ENCODE assay signal across 19 cellular contexts in genomic region chr2:39522518-39522877, GRCh38.
DNase-seq lines count a peak whose midpoint lies in the region; ATAC-seq, FAIRE-seq and TF ChIP-seq lines count a peak whose summit lies in the region.
"Had no signal": no experiment of that assay in that cellular context is flagged by ENCODE, and none has a peak within 500 bp of the region (broad histone marks: within the 10 kb centered on the region; RNA-seq: fewer than 3 reads in every experiment).

No MANE protein-coding gene starts in this region.

- TF ChIP-seq POLR2A in IMR-90 (IDR thresholded peaks at IDR 0.05; ENCODE audit: low read depth, low read length) (no peak), transverse colon (IDR thresholded peaks at IDR 0.05) (no peak), GM12891 (IDR thresholded peaks at IDR 0.05; ENCODE audit: low read depth, low read length) (no peak)

- no TSS peak for BruUV-seq in IMR-90 (replicated peaks; lab: Mats Ljungman, UMichigan)
- BruUV-seq in mammary epithelial cell (replicated peaks; lab: Mats Ljungman, UMichigan) = no TSS peak

- H2AK5ac ChIP-seq in IMR-90 (ENCODE audit: low read depth, low read length) = peak overlapping the region; percentile 83

- peak overlapping the region; percentile 52 for H2BK20ac ChIP-seq in IMR-90 (ENCODE audit: low read depth, low read length)

- peak overlapping the region; percentile 72 for H3K4ac ChIP-seq in IMR-90 (ENCODE audit: low read depth, low read length)

- H3K4me2 ChIP-seq in IMR-90 (ENCODE audit: low read depth, low read length) = no peak overlapping the region
- H3K4me2 ChIP-seq in mammary epithelial cell (ENCODE audit: insufficient read depth, low read depth, low read length) = no peak overlapping the region

- H3K9me1 ChIP-seq in IMR-90 (ENCODE audit: insufficient read depth, low read length) = peaks cover 15% of the 10 kb centered on the region

- peaks cover 6% of the 10 kb centered on the region for H3K9me3 ChIP-seq in IMR-90 (ENCODE audit: control insufficient read depth, insufficient read depth, low read length)
- peaks cover 20% of the 10 kb centered on the region for H3K9me3 ChIP-seq in mammary epithelial cell (replicated peaks; ENCODE audit: insufficient read depth, low read length)
- H3K9me3 ChIP-seq in mucosa of descending colon = peaks cover 22% of the 10 kb centered on the region
- peaks cover 8% of the 10 kb centered on the region in 2 donors for H3K9me3 ChIP-seq in transverse colon

- no peaks in the 10 kb centered on the region for H3K79me2 ChIP-seq in mammary epithelial cell (ENCODE audit: insufficient read depth, low read length)

- intact Hi-C loops in IMR-90 (cut with micrococcal nuclease) = no loop called here
- intact Hi-C loops in mammary epithelial cell (cut with micrococcal nuclease) = loop anchor here (2.0 kb wide), 1 partner anchor 70 kb away; no protein-coding TSS in a partner anchor
- intact Hi-C loops in mucosa of descending colon (cut with DNase I, micrococcal nuclease) = no loop called here
- intact Hi-C loops in transverse colon (cut with DNase I; ENCODE audit: low total_unique reads) = no loop called here

- POLR2A ChIA-PET in IMR-90 (lab: Charles Lee; ENCODE audit: unreplicated experiment) = no interaction called here

- H3K36me3 ChIP-seq in IMR-90 (ENCODE audit: control insufficient read depth, insufficient read depth, low read length) (peaks cover 3% of the 10 kb centered on the region; the same call in 1 of the 2 replicates), mammary epithelial cell (ENCODE audit: insufficient read depth, low read length) (no peaks in the 10 kb centered on the region), mucosa of descending colon (ENCODE audit: low read depth) (no peaks in the 10 kb centered on the region), transverse colon (no peaks in the 10 kb centered on the region)
- H3K36me3 ChIP-seq: Peyer's patch had no signal

- FAIRE-seq in GM12891 (lab: Jason Lieb, UNC) = no peak
- FAIRE-seq: G401.6, GM18507, K562 had no signal

- peak overlapping the region; percentile 84 for H2BK5ac ChIP-seq in IMR-90 (ENCODE audit: low read depth, low read length, poor library complexity, severe bottlenecking)

- no peak overlapping the region for H2AFZ ChIP-seq in IMR-90 (replicated peaks; ENCODE audit: low read length, poor library complexity)
- H2AFZ ChIP-seq in mammary epithelial cell (ENCODE audit: low read depth, low read length) = no peak overlapping the region

- peak overlapping the region; percentile 26 for H3K14ac ChIP-seq in IMR-90 (replicated peaks; ENCODE audit: low read depth, low read length)

- DNase-seq in IMR-90 (no peak), mammary epithelial cell (no peak), mucosa of descending colon (no peak), transverse colon (no peak), GM12891 (ENCODE audit: insufficient read length, low spot score) (no peak), RPMI8226 (no peak)
- DNase-seq: CD4-positive, alpha-beta memory T cell; DND-41; H9; NCI-H1092; NCI-H2081 treated with DMSO at 0.1 percent for 48 hours; NCI-H524; Peyer's patch; SHP77 treated with DMSO at 0.1 percent for 48 hours had no signal

- H2BK120ac ChIP-seq in IMR-90 (ENCODE audit: low read depth, low read length) = peak overlapping the region; percentile 81

- H3K56ac ChIP-seq in IMR-90 (ENCODE audit: extremely low read depth, insufficient read depth, low read length) = no peak overlapping the region

- TF ChIP-seq EP300 in transverse colon (IDR thresholded peaks at IDR 0.05; ENCODE audit: low read depth) = no peak

- H3K27me3 ChIP-seq in IMR-90 (ENCODE audit: control insufficient read depth, insufficient read depth, low read length) (no peaks in the 10 kb centered on the region), mammary epithelial cell (ENCODE audit: insufficient read depth, low read length) (no peaks in the 10 kb centered on the region), transverse colon (no peaks in the 10 kb centered on the region)
- H3K27me3 ChIP-seq: Peyer's patch had no signal

- H3K27ac ChIP-seq in IMR-90 (ENCODE audit: insufficient read depth, low read length) (no peak overlapping the region), mammary epithelial cell (ENCODE audit: insufficient read depth, low read depth, low read length) (peak overlapping the region; percentile 69), transverse colon (peak overlapping the region in 3 of 4 donors; percentile 18 to 56 (median 49))
- H3K27ac ChIP-seq: HL-60 had no signal

- H3K4me3 ChIP-seq in IMR-90 (ENCODE audit: insufficient read depth, low read depth, low read length) = no peak overlapping the region
- H3K4me3 ChIP-seq in mammary epithelial cell (replicated peaks in 1 of 3; ENCODE audit: insufficient read depth in 1 of 3, low read depth in 2 of 3, low read length in 3 of 3) = no peak overlapping the region
- no peak overlapping the region for H3K4me3 ChIP-seq in mucosa of descending colon
- no peak overlapping the region for H3K4me3 ChIP-seq in transverse colon
- H3K4me3 ChIP-seq: K562, Peyer's patch had no signal

- peak overlapping the region; percentile 63; the same call in 2 of the 3 replicates for H2BK15ac ChIP-seq in IMR-90 (ENCODE audit: low read depth, low read length)

- CTCF ChIA-PET in IMR-90 (lab: Yijun Ruan, JAX) = no interaction called here
- CTCF ChIA-PET in mammary epithelial cell (lab: Charles Lee; ENCODE audit: low non-redundant PET) = interaction anchor here (0.5 kb wide), 1 partner anchor 1323 kb away, joined by 3 read pairs; no protein-coding TSS in a partner anchor

- H3K4me1 ChIP-seq in IMR-90 (ENCODE audit: control insufficient read depth, insufficient read depth, low read length) (peaks cover 24% of the 10 kb centered on the region), mammary epithelial cell (ENCODE audit: insufficient read depth, low read length) (peaks cover 30% of the 10 kb centered on the region), mucosa of descending colon (ENCODE audit: low read depth) (no peaks in the 10 kb centered on the region), transverse colon (peaks cover 0 to 4% (median under 1%) of the 10 kb centered on the region in 4 donors)

- peak overlapping the region; percentile 9 to 37; a peak in 1 of 4 replicates for H4K8ac ChIP-seq in IMR-90 (ENCODE audit: low read depth in 2 of 2, low read length in 2 of 2)

- peak overlapping the region; percentile 69 for H4K91ac ChIP-seq in IMR-90 (ENCODE audit: insufficient read depth, low read depth, low read length)

- TF ChIP-seq RAD21 in IMR-90 (IDR thresholded peaks at IDR 0.05; ENCODE audit: low read length) = no peak

- no CpG with 5 or more reads among the region's 2 CpGs for WGBS in IMR-90 (ENCODE audit: extremely low coverage in 2 of 2, insufficient read length in 1 of 2), 2 experiments
- WGBS in mammary epithelial cell (ENCODE audit: low coverage, missing lambda C conversion rate) = 96% methylated on average over 2 of the region's 2 CpGs
- WGBS in transverse colon (ENCODE audit: low coverage in 1 of 2), 2 donors = 63 to 96% methylated on average over 1 to 2 of the region's 2 CpGs

- no peak overlapping the region for H3K9ac ChIP-seq in IMR-90 (ENCODE audit: low read depth, low read length)
- no peak overlapping the region for H3K9ac ChIP-seq in mammary epithelial cell (ENCODE audit: insufficient read depth, low read length)

- peak overlapping the region; percentile 40; the same call in 1 of the 2 replicates for H3K23ac ChIP-seq in IMR-90 (ENCODE audit: low read depth, low read length)

- no peak overlapping the region for H2AK9ac ChIP-seq in IMR-90 (replicated peaks; ENCODE audit: low read depth, low read length, poor library complexity)

- H3K18ac ChIP-seq in IMR-90 (ENCODE audit: low read depth, low read length) = peak overlapping the region; percentile 73

- H3K79me1 ChIP-seq in IMR-90 (ENCODE audit: low read depth in 1 of 2, low read length in 2 of 2) = 0 out of 4 replicates have a peak, but pooled peaks cover 0 to 8% of the 10 kb centered on the region in 2 experiments

- TF ChIP-seq CTCF in IMR-90 (conservative IDR thresholded peaks at IDR 0.05; ENCODE audit: low read depth, low read length) = no peak
- no peak for TF ChIP-seq CTCF in mammary epithelial cell (conservative IDR thresholded peaks at IDR 0.05 in 1 of 2, IDR thresholded peaks at IDR 0.05 in 1 of 2; ENCODE audit: extremely low read depth in 1 of 2, insufficient read depth in 1 of 2, low read depth in 1 of 2, low read length in 2 of 2)
- no peak for TF ChIP-seq CTCF in mucosa of descending colon (IDR thresholded peaks at IDR 0.05)
- TF ChIP-seq CTCF in transverse colon (IDR thresholded peaks at IDR 0.05) = no peak

- ATAC-seq in IMR-90 (ENCODE audit: low read depth) = no peak
- ATAC-seq in mucosa of descending colon = peak; percentile 57
- ATAC-seq in HG02759 (IDR thresholded peaks at IDR 0.05; ENCODE audit: unreplicated experiment) = no peak

- in situ Hi-C loops in IMR-90 (cut with MboI; ENCODE audit: low sequenced_read_pairs) = no loop called here
- in situ Hi-C loops in mammary epithelial cell (cut with MboI; ENCODE audit: low sequenced_read_pairs in 2 of 2) = loop anchor here in 1 of 2 donors (10.0 kb wide), 1 partner anchor 162 kb away; no protein-coding TSS in a partner anchor
- in situ Hi-C loops in transverse colon (cut with MboI; ENCODE audit: low pct_ligation_motif_present in 1 of 4, low pct_unique_long_range_greater_than_20kb in 1 of 4, low sequenced_read_pairs in 3 of 4) = no loop called here

- no peaks in the 10 kb centered on the region for H4K20me1 ChIP-seq in IMR-90 (ENCODE audit: insufficient read depth, low read length)
- H4K20me1 ChIP-seq in mammary epithelial cell (ENCODE audit: insufficient read depth, low read length) = no peaks in the 10 kb centered on the region

- dilution Hi-C loops in IMR-90 (cut with HindIII; ENCODE audit: low sequenced_read_pairs, unreplicated experiment) = no loop called here
- dilution Hi-C loops in mammary epithelial cell (cut with HindIII; ENCODE audit: low sequenced_read_pairs) = no loop called here

- peak overlapping the region; percentile 55 for H4K5ac ChIP-seq in IMR-90 (ENCODE audit: low read depth, low read length)

TF ChIP-seq in IMR-90, 13 proteins besides CTCF, POLR2A, EP300 and RAD21 (continues in another document):
- no peak for TF ChIP-seq CEBPB (IDR thresholded peaks at IDR 0.05; ENCODE audit: low read depth, low read length)
- no peak for TF ChIP-seq SMC3 (IDR thresholded peaks at IDR 0.05; ENCODE audit: low read depth, low read length)

TF ChIP-seq in GM12891, 5 proteins besides CTCF, POLR2A, EP300 and RAD21:
- TF ChIP-seq PAX5 (IDR thresholded peaks at IDR 0.05; ENCODE audit: insufficient read depth, low read length, severe bottlenecking) (no peak), TAF1 (IDR thresholded peaks at IDR 0.05; ENCODE audit: low read depth, low read length) (no peak), POU2F2 (IDR thresholded peaks at IDR 0.05; ENCODE audit: low read depth, low read length) (no peak), SPI1 (IDR thresholded peaks at IDR 0.05; ENCODE audit: low read depth, low read length) (no peak), POLR2AphosphoS5 (IDR thresholded peaks at IDR 0.05; ENCODE audit: low read depth, low read length) (no peak)
